Comparison of ENCODE assay signal across 9 cellular contexts in the genomic region with DNA sequence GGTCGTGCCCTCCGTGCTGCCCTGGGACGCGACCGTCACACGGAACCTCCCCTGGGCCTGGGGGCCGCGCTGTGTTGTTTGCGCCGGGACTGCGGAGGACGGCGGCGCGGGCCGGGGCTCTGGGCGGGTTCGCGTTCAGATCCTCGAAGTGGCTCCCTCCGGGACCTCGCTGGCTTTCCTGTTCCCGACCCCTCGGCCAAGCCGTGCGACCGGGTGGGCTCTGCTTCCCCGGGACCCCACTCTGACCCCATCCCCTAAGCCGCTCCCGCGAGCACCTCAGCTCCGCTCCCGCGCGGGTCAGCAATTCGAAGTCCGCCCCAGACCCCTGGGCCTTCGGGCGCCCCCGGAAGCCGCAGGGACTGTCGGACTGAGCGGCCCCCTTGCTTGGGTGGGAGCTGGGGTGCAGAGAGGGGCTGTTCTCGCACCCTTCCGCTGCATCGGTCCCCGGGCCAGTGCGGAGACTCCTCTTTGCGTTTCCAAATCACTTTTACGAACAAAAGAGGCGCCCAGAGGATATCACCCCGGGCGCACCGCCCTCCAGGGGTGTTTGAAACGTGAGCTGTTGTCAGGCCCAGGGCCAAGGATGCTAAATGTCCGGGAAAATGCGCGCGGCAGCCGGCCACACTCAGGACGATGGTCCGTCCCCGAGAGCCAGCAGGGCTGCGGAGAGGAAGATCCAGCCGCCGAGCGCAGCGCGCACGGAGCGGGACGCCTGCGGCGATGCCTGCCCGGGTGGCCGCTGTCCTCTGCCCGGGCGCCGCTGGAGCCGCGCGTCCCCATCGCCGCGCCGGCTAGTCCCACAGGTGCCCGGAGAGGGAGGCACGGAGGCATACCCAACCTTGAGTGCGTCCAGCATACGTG.
DNase-seq lines count a peak whose midpoint lies in the region; ATAC-seq and TF ChIP-seq lines count a peak whose summit lies in the region.
"Had no signal": no experiment of that assay in that cellular context is flagged by ENCODE, and none has a peak within 500 bp of the region (broad histone marks: within the 10 kb centered on the region; RNA-seq: fewer than 3 reads in every experiment).

No MANE protein-coding gene starts in this region.

- no peaks in the 10 kb centered on the region for H3K79me2 ChIP-seq in PC-3 (ENCODE audit: low read length)

- peaks cover 2% of the 10 kb centered on the region for H3K4me1 Mint-ChIP-seq in osteocyte (ENCODE audit: unreplicated experiment)

- H3K36me3 ChIP-seq in PC-3 (ENCODE audit: low read depth, low read length), result no peaks in the 10 kb centered on the region

- H2AFZ ChIP-seq in PC-3 (ENCODE audit: low read length), result peak overlapping the region; percentile 15; the same call in 1 of the 2 replicates

- no peaks in the 10 kb centered on the region for H4K20me1 ChIP-seq in PC-3 (ENCODE audit: low read length)

- intact Hi-C loops in PC-3 (cut with micrococcal nuclease), result no loop called here

- H3K4me1 ChIP-seq in PC-3 (ENCODE audit: insufficient read depth, low read length) (no peaks in the 10 kb centered on the region), foreskin keratinocyte (no peaks in the 10 kb centered on the region)

- H3K9me2 ChIP-seq in PC-3 (replicated peaks; ENCODE audit: low read length), result no peaks in the 10 kb centered on the region

- H3K36me3 Mint-ChIP-seq in osteocyte (ENCODE audit: unreplicated experiment), result no peaks in the 10 kb centered on the region

- H3K9me3 ChIP-seq in PC-3 (ENCODE audit: low read length), result no peaks in the 10 kb centered on the region

- H3K4me3 ChIP-seq in PC-3 (ENCODE audit: low read length), result peak overlapping the region; percentile 31; the same call in 1 of the 2 replicates

- peaks cover 15% of the 10 kb centered on the region for H3K9me3 Mint-ChIP-seq in osteocyte (ENCODE audit: unreplicated experiment)

- TF ChIP-seq CTCF in PC-3 (conservative IDR thresholded peaks at IDR 0.05; ENCODE audit: low read depth, low read length), result no peak
- TF ChIP-seq CTCF in foreskin keratinocyte (conservative IDR thresholded peaks at IDR 0.05), result no peak
- TF ChIP-seq CTCF in osteocyte (IDR thresholded peaks at IDR 0.05), result no peak

- H3K27ac ChIP-seq in PC-3 (ENCODE audit: low read length) (no peak overlapping the region), foreskin keratinocyte (no peak overlapping the region)

- no peaks in the 10 kb centered on the region for H3F3A ChIP-seq in PC-3 (ENCODE audit: low read length, unreplicated experiment)

- peak overlapping the region; percentile 62 for H3K4me2 ChIP-seq in PC-3 (ENCODE audit: low read length)

- H3K27ac Mint-ChIP-seq in osteocyte (ENCODE audit: unreplicated experiment), result no peak overlapping the region

- ATAC-seq in PC-3 (peak; percentile 43), foreskin keratinocyte (peak; percentile 55), GM19035 (IDR thresholded peaks at IDR 0.05; ENCODE audit: unreplicated experiment) (no peak)

- BruUV-seq in PC-3 (replicated peaks; lab: Mats Ljungman, UMichigan), result no TSS peak

- POLR2A ChIA-PET in PC-3 (lab: Charles Lee; ENCODE audit: unreplicated experiment), result no interaction called here

- H3K9ac ChIP-seq in PC-3 (ENCODE audit: low read length), result no peak overlapping the region

- peak overlapping the region; percentile 65 for H3K4me3 Mint-ChIP-seq in osteocyte (ENCODE audit: unreplicated experiment)

- CTCF ChIA-PET in PC-3 (lab: Charles Lee), result no interaction called here

- peaks cover 51% of the 10 kb centered on the region for H3K27me3 Mint-ChIP-seq in osteocyte (ENCODE audit: unreplicated experiment)

- DNase-seq in COLO668 (lab: John Stamatoyannopoulos, UW; ENCODE audit: unreplicated experiment) (peak; percentile 44), PC-3 (no peak), foreskin keratinocyte (peak in 1 of 2 donors; percentile 11), osteocyte (ENCODE audit: extremely low spot score, unreplicated experiment) (no peak), cerebellum (ENCODE audit: low spot score) (no peak), mucosa of gallbladder (ENCODE audit: low spot score) (no peak)
- no peak for DNase-seq in activated CD4-positive, alpha-beta T cell treated with anti-CD3 and anti-CD28 coated beads for 48 hours
- DNase-seq: activated CD4-positive, alpha-beta T cell treated with anti-CD3 and anti-CD28 coated beads, Interleukin-2, amount 50 U/mL, for 4 hours had no signal

- H3K27me3 ChIP-seq in PC-3 (ENCODE audit: low read length) (peaks cover 5% of the 10 kb centered on the region; the same call in 1 of the 2 replicates), foreskin keratinocyte (peaks cover 66% of the 10 kb centered on the region)
